In genomic region chr5:124798890-124799289, GRCh38 we compare ENCODE assay signal across 31 cellular contexts. TPM values are rescaled to one million over a fixed set of nuclear protein-coding genes. Genes with fewer than 3 reads are reported as not detected.
"Had no signal": no experiment of that assay in that cellular context is flagged by ENCODE, and none has a peak within 500 bp of the region (broad histone marks: within the 10 kb centered on the region; RNA-seq: fewer than 3 reads in every experiment).

No MANE protein-coding gene starts in this region.

- H3K27me3 ChIP-seq: neutrophil, pancreas, right atrium auricular region, spleen, suprapubic skin, testis, tibial artery, transverse colon, upper lobe of right lung, uterus had no signal

- H3K9me3 ChIP-seq: neutrophil, pancreas, prostate gland, right atrium auricular region, spleen, suprapubic skin, testis, tibial artery, transverse colon, upper lobe of right lung, uterus had no signal

- H3K9me3 Mint-ChIP-seq: natural killer cell treated with Interleukin-12 subunit alpha and Interleukin-12 subunit beta and Interleukin-15 and Interleukin-18, amount 100 ng/mL, for 72 hours; stimulated activated memory B cell treated with anti-CD40 and anti-IgM and Interleukin-4, amounts not matched to agents 10 μg/mL and 1 μg/mL and 100 μg/mL, for 72 hours; stimulated activated naive CD8-positive, alpha-beta T cell treated with anti-CD3 and anti-CD28 coated beads, Interleukin-15, amount 100 ng/mL, for 72 hours had no signal

- H3K4me1 Mint-ChIP-seq: naive thymus-derived CD8-positive, alpha-beta T cell; stimulated activated naive CD8-positive, alpha-beta T cell treated with anti-CD3 and anti-CD28 coated beads, Interleukin-15, amount 100 ng/mL, for 72 hours had no signal

- H3K27me3 Mint-ChIP-seq: natural killer cell treated with Interleukin-12 subunit alpha and Interleukin-12 subunit beta and Interleukin-15 and Interleukin-18, amount 100 ng/mL, for 72 hours; stimulated activated memory B cell treated with anti-CD40 and anti-IgM and Interleukin-4, amounts not matched to agents 10 μg/mL and 1 μg/mL and 100 μg/mL, for 72 hours; stimulated activated naive CD8-positive, alpha-beta T cell treated with anti-CD3 and anti-CD28 coated beads, Interleukin-15, amount 100 ng/mL, for 72 hours; type B pancreatic cell had no signal

- H3K4me3 ChIP-seq: pancreas, prostate gland, right atrium auricular region, skin epidermis, smooth muscle cell, spleen, suprapubic skin, tibial artery, transverse colon, upper lobe of right lung, uterus had no signal

- H3K4me2 ChIP-seq: smooth muscle cell had no signal

- H3K36me3 ChIP-seq: neutrophil, pancreas, prostate gland, right atrium auricular region, spleen, suprapubic skin, tibial artery, transverse colon, upper lobe of right lung, uterus had no signal

- H3K36me3 Mint-ChIP-seq: naive thymus-derived CD8-positive, alpha-beta T cell; natural killer cell treated with Interleukin-12 subunit alpha and Interleukin-12 subunit beta and Interleukin-15 and Interleukin-18, amount 100 ng/mL, for 72 hours; stimulated activated memory B cell treated with anti-CD40 and anti-IgM and Interleukin-4, amounts not matched to agents 10 μg/mL and 1 μg/mL and 100 μg/mL, for 72 hours; type B pancreatic cell had no signal

- DNase-seq: naive thymus-derived CD8-positive, alpha-beta T cell; nephron progenitor cell; nucleus accumbens; pancreas; retina; spleen; stimulated activated CD4-positive, alpha-beta T cell treated with anti-CD3 and anti-CD28 coated beads, Interleukin-12 subunit alpha, Interleukin-12 subunit beta, amount 100 ng/mL, for 4 hours; stimulated activated CD4-positive, alpha-beta T cell treated with anti-CD3 and anti-CD28 coated beads, Interleukin-1b, Interleukin-23, amount 100 ng/mL, for 48 hours; stimulated activated CD4-positive, alpha-beta T cell treated with anti-CD3 and anti-CD28 coated beads, Interleukin-4, amount 100 ng/mL, for 1 hour; stimulated activated CD4-positive, alpha-beta T cell treated with anti-CD3 and anti-CD28 coated beads, Interleukin-4, amount 100 ng/mL, for 4 hours; stimulated activated CD8-positive, alpha-beta memory T cell treated with anti-CD3 and anti-CD28 coated beads, Interleukin-4, amount 100 ng/mL, for 48 hours; stimulated activated naive CD4-positive, alpha-beta T cell; stimulated activated naive CD8-positive, alpha-beta T cell treated with anti-CD3 and anti-CD28 coated beads, Interleukin-15, amount 100 ng/mL, for 72 hours; stimulated activated naive CD8-positive, alpha-beta T cell treated with anti-CD3 and anti-CD28 coated beads, Interleukin-15, Interleukin-2, amounts not matched to agents 100 U/mL and 50 U/mL, for 24 hours; substantia nigra; testis; tibial artery; transverse colon; upper lobe of right lung; uterus had no signal

- FAIRE-seq: pancreas had no signal

- H3K27ac ChIP-seq: neutrophil, pancreas, prostate gland, skin epidermis, spleen, suprapubic skin, testis, tibial artery, transverse colon, upper lobe of right lung, uterus had no signal

- H3K4me1 ChIP-seq: pancreas, prostate gland, right atrium auricular region, spleen, suprapubic skin, testis, tibial artery, transverse colon, upper lobe of right lung, uterus had no signal

- H3K27ac Mint-ChIP-seq: naive thymus-derived CD8-positive, alpha-beta T cell; stimulated activated memory B cell treated with anti-CD40 and anti-IgM and Interleukin-4, amounts not matched to agents 10 μg/mL and 1 μg/mL and 100 μg/mL, for 72 hours; stimulated activated naive CD8-positive, alpha-beta T cell treated with anti-CD3 and anti-CD28 coated beads, Interleukin-15, amount 100 ng/mL, for 72 hours; type B pancreatic cell had no signal

- ATAC-seq: naive thymus-derived CD8-positive, alpha-beta T cell; natural killer cell treated with Interleukin-12 subunit alpha and Interleukin-12 subunit beta and Interleukin-15 and Interleukin-18, amount 100 ng/mL, for 72 hours; pancreas; sciatic nerve; stimulated activated memory B cell treated with anti-CD40 and anti-IgM and Interleukin-4, amounts not matched to agents 10 μg/mL and 1 μg/mL and 100 μg/mL, for 72 hours; stimulated activated naive CD8-positive, alpha-beta T cell treated with anti-CD3 and anti-CD28 coated beads, Interleukin-15, amount 100 ng/mL, for 72 hours; stimulated activated naive CD8-positive, alpha-beta T cell treated with anti-CD3 and anti-CD28 coated beads, Interleukin-15, Interleukin-2, amounts not matched to agents 100 U/mL and 50 U/mL, for 24 hours; upper lobe of right lung had no signal

- H3K4me3 Mint-ChIP-seq: naive thymus-derived CD8-positive, alpha-beta T cell; natural killer cell treated with Interleukin-12 subunit alpha and Interleukin-12 subunit beta and Interleukin-15 and Interleukin-18, amount 100 ng/mL, for 72 hours; nephron progenitor cell; neural crest cell; stimulated activated memory B cell treated with anti-CD40 and anti-IgM and Interleukin-4, amounts not matched to agents 10 μg/mL and 1 μg/mL and 100 μg/mL, for 72 hours; stimulated activated naive CD8-positive, alpha-beta T cell treated with anti-CD3 and anti-CD28 coated beads, Interleukin-15, amount 100 ng/mL, for 72 hours; type B pancreatic cell had no signal

RNA-seq across cellular contexts. Expression of gene ZNF608, which starts 52.5 kb away (rescaled TPM):
- polyA plus RNA-seq: naive thymus-derived CD8-positive, alpha-beta T cell had no signal
